9 cellular contexts compared by ENCODE assay signal in genomic region chr18:2958819-2959298, GRCh38.
A peak's percentile ranks its signal among the peaks of the same experiment; 100 is the strongest.
DNase-seq lines count a peak whose midpoint lies in the region; ATAC-seq and TF ChIP-seq lines count a peak whose summit lies in the region.
"Had no signal": no experiment of that assay in that cellular context is flagged by ENCODE, and none has a peak within 500 bp of the region (broad histone marks: within the 10 kb centered on the region; RNA-seq: fewer than 3 reads in every experiment).

No MANE protein-coding gene starts in this region.

- no peaks in the 10 kb centered on the region for H3K27me3 ChIP-seq in tibial artery

- TF ChIP-seq CTCF in fibroblast of mammary gland (conservative IDR thresholded peaks at IDR 0.05; ENCODE audit: control insufficient read depth, insufficient read depth, low read depth, low read length) (no peak), tibial artery (IDR thresholded peaks at IDR 0.05) (no peak)

- peak; percentile 77 for DNase-seq in GF-D8 (lab: John Stamatoyannopoulos, UW)
- DNase-seq in NOMO-1 (lab: John Stamatoyannopoulos, UW; ENCODE audit: unreplicated experiment in 2 of 2) = peak; percentile 51 to 83
- DNase-seq in fibroblast of mammary gland (ENCODE audit: low read depth) = peak; percentile 79
- peak; percentile 69 to 73 for DNase-seq in tibial artery
- no peak for DNase-seq in kidney glomerular epithelial cell (lab: John Stamatoyannopoulos, UW)
- DNase-seq in ACHN = no peak
- DNase-seq in hypothalamus (lab: John Stamatoyannopoulos, UW) = no peak

- H3K4me1 ChIP-seq in tibial artery = peaks cover 0 to 81% (median 43%) of the 10 kb centered on the region in 4 donors

- peak; percentile 57 for ATAC-seq in GM21529 (IDR thresholded peaks at IDR 0.05; ENCODE audit: unreplicated experiment)

- H3K9me3 ChIP-seq in tibial artery = no peaks in the 10 kb centered on the region

- H3K36me3 ChIP-seq in tibial artery = peaks cover 8 to 18% (median 11%) of the 10 kb centered on the region in 3 donors

- in situ Hi-C loops in ACHN (cut with HindIII; ENCODE audit: low pct_ligation_motif_present, low pct_unique_long_range_greater_than_20kb, low sequenced_read_pairs) = no loop called here

- no peak overlapping the region for H3K4me3 ChIP-seq in fibroblast of mammary gland (ENCODE audit: control insufficient read depth, low read depth, low read length)
- H3K4me3 ChIP-seq in tibial artery = no peak overlapping the region

- intact Hi-C loops in tibial artery (cut with DNase I; ENCODE audit: low total_unique reads) = no loop called here

- peak overlapping the region; percentile 72 to 74 for H3K27ac ChIP-seq in tibial artery
- H3K27ac ChIP-seq: epithelial cell of prostate had no signal

Comparison
In these comparisons a context has a peak if more than half of its experiments do, and no peak if none do; other contexts are left out.
1. DNase-seq: peak in GF-D8 (single experiment), NOMO-1 (2 of 2), fibroblast of mammary gland (single experiment) and tibial artery (2 of 2); none in kidney glomerular epithelial cell (single experiment), ACHN (single experiment) and hypothalamus (0 of 51).